ENCODE assay signal across 16 cellular contexts in the genomic region with DNA sequence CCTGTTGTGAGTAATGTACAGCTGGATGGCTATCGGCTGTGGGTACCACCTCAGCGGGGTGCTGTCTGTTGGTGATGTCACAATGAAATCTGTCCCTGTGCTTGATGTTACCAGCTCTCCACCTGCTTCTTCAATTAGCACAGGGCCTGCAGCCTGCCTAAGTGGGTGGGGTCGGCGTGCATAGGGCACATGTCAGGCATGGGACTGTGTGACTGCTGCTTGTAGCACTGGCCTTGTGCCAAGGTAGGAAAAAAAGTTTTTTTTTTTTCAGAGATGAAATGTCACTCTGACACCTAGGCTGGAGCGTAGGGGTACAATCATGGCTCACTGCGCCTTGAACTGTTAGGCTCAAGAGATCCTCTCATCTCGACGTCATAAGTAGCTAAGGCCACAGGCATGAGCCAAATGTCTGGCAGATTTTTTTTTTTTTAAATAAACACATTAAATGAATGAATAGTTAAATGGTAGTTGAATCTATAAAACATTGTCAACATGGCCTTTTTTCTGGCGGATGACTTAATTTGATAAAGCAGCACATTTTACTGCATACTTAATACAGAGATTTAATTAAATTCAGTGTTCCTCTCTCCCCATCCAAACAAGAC.
"Had no signal": no experiment of that assay in that cellular context is flagged by ENCODE, and none has a peak within 500 bp of the region (broad histone marks: within the 10 kb centered on the region; RNA-seq: fewer than 3 reads in every experiment).

No MANE protein-coding gene starts in this region.

- H3K4me3 ChIP-seq: dorsolateral prefrontal cortex, left ventricle myocardium inferior, mucosa of descending colon, tibial artery, vagina had no signal

- H3K9me3 Mint-ChIP-seq: activated naive CD4-positive, alpha-beta T cell treated with anti-CD3 and anti-CD28 coated beads, Interleukin-2, amount 50 U/mL, for 72 hours; endodermal cell; stimulated activated effector memory CD8-positive, alpha-beta T cell treated with anti-CD3 and anti-CD28 coated beads, Interleukin-12 subunit alpha, Interleukin-12 subunit beta, amount 100 ng/mL, for 72 hours had no signal

- H3K36me3 Mint-ChIP-seq: activated naive CD4-positive, alpha-beta T cell treated with anti-CD3 and anti-CD28 coated beads, Interleukin-2, amount 50 U/mL, for 72 hours; naive thymus-derived CD4-positive, alpha-beta T cell; stimulated activated effector memory CD8-positive, alpha-beta T cell treated with anti-CD3 and anti-CD28 coated beads, Interleukin-12 subunit alpha, Interleukin-12 subunit beta, amount 100 ng/mL, for 72 hours had no signal

- H3K27ac Mint-ChIP-seq: activated CD8-positive, alpha-beta T cell treated with anti-CD3 and anti-CD28 coated beads for 36 hours; activated naive CD4-positive, alpha-beta T cell treated with anti-CD3 and anti-CD28 coated beads, Interleukin-2, amount 50 U/mL, for 72 hours; endodermal cell; naive thymus-derived CD4-positive, alpha-beta T cell; stimulated activated effector memory CD8-positive, alpha-beta T cell treated with anti-CD3 and anti-CD28 coated beads, Interleukin-12 subunit alpha, Interleukin-12 subunit beta, amount 100 ng/mL, for 72 hours had no signal

- H3K27me3 ChIP-seq: tibial artery, vagina had no signal

- DNase-seq: activated CD8-positive, alpha-beta T cell treated with anti-CD3 and anti-CD28 coated beads for 36 hours; activated gamma-delta T cell; activated T-cell treated with anti-CD3 and anti-CD28 coated beads, Interleukin-2, amount 50 U/mL, for 48 hours; dorsolateral prefrontal cortex; endodermal cell; erythroblast; hypothalamus; left ventricle myocardium inferior; mucosa of descending colon; naive thymus-derived CD4-positive, alpha-beta T cell; tibial artery; WERI-Rb-1 had no signal

- H3K9me3 ChIP-seq: left ventricle myocardium inferior, mucosa of descending colon, tibial artery, vagina had no signal

- H3K4me1 ChIP-seq: parathyroid adenoma, vagina had no signal

- H3K9ac ChIP-seq: parathyroid adenoma had no signal

- H3K27ac ChIP-seq: dorsolateral prefrontal cortex, left ventricle myocardium inferior, parathyroid adenoma, tibial artery, vagina, WERI-Rb-1 had no signal

- H3K79me2 ChIP-seq: parathyroid adenoma had no signal

- H3K36me3 ChIP-seq: left ventricle myocardium inferior, tibial artery, vagina, WERI-Rb-1 had no signal

- ATAC-seq: activated CD8-positive, alpha-beta T cell treated with anti-CD3 and anti-CD28 coated beads for 36 hours; activated naive CD4-positive, alpha-beta T cell treated with anti-CD3 and anti-CD28 coated beads, Interleukin-2, amount 50 U/mL, for 72 hours; mucosa of descending colon; naive thymus-derived CD4-positive, alpha-beta T cell; stimulated activated effector memory CD8-positive, alpha-beta T cell treated with anti-CD3 and anti-CD28 coated beads, Interleukin-12 subunit alpha, Interleukin-12 subunit beta, amount 100 ng/mL, for 72 hours had no signal

- H2AFZ ChIP-seq: parathyroid adenoma had no signal

- H3K4me1 Mint-ChIP-seq: naive thymus-derived CD4-positive, alpha-beta T cell; stimulated activated effector memory CD8-positive, alpha-beta T cell treated with anti-CD3 and anti-CD28 coated beads, Interleukin-12 subunit alpha, Interleukin-12 subunit beta, amount 100 ng/mL, for 72 hours had no signal

- H3K4me3 Mint-ChIP-seq: activated CD8-positive, alpha-beta T cell treated with anti-CD3 and anti-CD28 coated beads for 36 hours; endodermal cell; naive thymus-derived CD4-positive, alpha-beta T cell; stimulated activated effector memory CD8-positive, alpha-beta T cell treated with anti-CD3 and anti-CD28 coated beads, Interleukin-12 subunit alpha, Interleukin-12 subunit beta, amount 100 ng/mL, for 72 hours had no signal
